11 cellular contexts compared by ENCODE assay signal in the genomic region with DNA sequence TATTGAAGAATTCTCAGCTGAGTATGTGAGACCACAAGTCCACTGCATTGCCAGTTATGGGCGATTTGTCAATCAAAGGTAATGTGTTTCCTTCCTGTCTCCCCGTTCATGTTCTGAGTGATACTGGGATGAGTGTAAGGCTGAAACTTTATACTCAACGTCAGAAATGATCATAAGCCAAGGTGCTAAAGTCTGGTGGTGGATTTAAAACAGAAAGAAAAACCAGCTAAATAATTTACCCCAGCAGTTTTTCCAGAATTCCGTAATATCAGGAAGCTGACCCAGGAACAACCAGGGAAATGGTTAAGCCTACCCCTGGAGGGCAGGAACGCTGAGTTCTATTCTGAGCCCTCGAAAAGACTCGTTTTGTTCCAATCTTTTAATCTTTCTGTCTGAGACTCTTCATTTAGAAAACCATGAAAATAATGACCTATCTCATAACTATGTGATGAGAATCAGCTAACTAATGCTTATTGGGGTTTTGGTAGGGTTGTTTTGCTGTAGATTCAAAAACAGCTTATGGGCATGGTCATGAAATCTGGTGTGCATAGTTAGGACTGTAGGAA.
DNase-seq lines count a peak whose midpoint lies in the region; ATAC-seq and TF ChIP-seq lines count a peak whose summit lies in the region.
"Had no signal": no experiment of that assay in that cellular context is flagged by ENCODE, and none has a peak within 500 bp of the region (broad histone marks: within the 10 kb centered on the region; RNA-seq: fewer than 3 reads in every experiment).

No MANE protein-coding gene starts in this region.

- TF ChIP-seq CTCF in BJ (IDR thresholded peaks at IDR 0.05; ENCODE audit: insufficient read depth, low read depth, low read length) (peak; percentile 10; the same call in 1 of the 2 replicates), IMR-90 (conservative IDR thresholded peaks at IDR 0.05; ENCODE audit: low read depth, low read length) (no peak), astrocyte of the spinal cord (IDR thresholded peaks at IDR 0.05; ENCODE audit: low read depth, low read length) (no peak)

- no peak overlapping the region for H2AK9ac ChIP-seq in IMR-90 (replicated peaks; ENCODE audit: low read depth, low read length, poor library complexity)

- TF ChIP-seq RAD21 in IMR-90 (IDR thresholded peaks at IDR 0.05; ENCODE audit: low read length): no peak

- no peak overlapping the region for H3K27ac ChIP-seq in IMR-90 (ENCODE audit: insufficient read depth, low read length)

- peak; percentile 64 for ATAC-seq in IMR-90 (ENCODE audit: low read depth)
- ATAC-seq in HG03280 (IDR thresholded peaks at IDR 0.05; ENCODE audit: unreplicated experiment): no peak
- ATAC-seq in GM19395 (IDR thresholded peaks at IDR 0.05; ENCODE audit: unreplicated experiment): no peak
- ATAC-seq: HCT116 had no signal

- no peak for TF ChIP-seq POLR2A in IMR-90 (IDR thresholded peaks at IDR 0.05; ENCODE audit: low read depth, low read length)

- no peak overlapping the region for H3K23ac ChIP-seq in IMR-90 (ENCODE audit: low read depth, low read length)

- dilution Hi-C loops in IMR-90 (cut with HindIII; ENCODE audit: low sequenced_read_pairs, unreplicated experiment): no loop called here

- no peak overlapping the region for H4K91ac ChIP-seq in IMR-90 (ENCODE audit: insufficient read depth, low read depth, low read length)

- H3K14ac ChIP-seq in IMR-90 (replicated peaks; ENCODE audit: low read depth, low read length): peak overlapping the region; percentile 76; the same call in 1 of the 2 replicates

- in situ Hi-C loops in IMR-90 (cut with MboI; ENCODE audit: low sequenced_read_pairs) (no loop called here), astrocyte of the spinal cord (cut with HindIII; ENCODE audit: low sequenced_read_pairs) (no loop called here)

- DNase-seq in BJ (ENCODE audit: low read depth) (peak; percentile 72), IMR-90 (peak; percentile 56), astrocyte of the spinal cord (ENCODE audit: low read depth, low spot score) (peak; percentile 55), kidney tubule cell (ENCODE audit: low spot score) (peak; percentile 70), HEK293T (ENCODE audit: extremely low spot score) (no peak), OCI-M2 (lab: John Stamatoyannopoulos, UW; ENCODE audit: unreplicated experiment) (no peak)
- DNase-seq: activated T-cell treated with anti-CD3 and anti-CD28 coated beads, Interleukin-2, amount 50 U/mL, for 1 hour; CD4-positive, alpha-beta T cell had no signal

- peak overlapping the region; percentile 41; the same call in 1 of the 3 replicates for H2BK15ac ChIP-seq in IMR-90 (ENCODE audit: low read depth, low read length)

- H4K20me1 ChIP-seq in IMR-90 (ENCODE audit: insufficient read depth, low read length): no peaks in the 10 kb centered on the region

- H2AFZ ChIP-seq in IMR-90 (replicated peaks; ENCODE audit: low read length, poor library complexity): no peak overlapping the region

- WGBS in IMR-90 (ENCODE audit: extremely low coverage in 2 of 2, insufficient read length in 1 of 2), 2 experiments: no CpG with 5 or more reads among the region's 7 CpGs

- peak overlapping the region; percentile 54; the same call in 1 of the 2 replicates for H2BK20ac ChIP-seq in IMR-90 (ENCODE audit: low read depth, low read length)

- peak overlapping the region; percentile 62; the same call in 1 of the 2 replicates for H3K18ac ChIP-seq in IMR-90 (ENCODE audit: low read depth, low read length)

- peak overlapping the region; percentile 6; the same call in 1 of the 2 replicates for H3K4me3 ChIP-seq in BJ (ENCODE audit: low read depth, low read length)
- no peak overlapping the region for H3K4me3 ChIP-seq in IMR-90 (ENCODE audit: insufficient read depth, low read depth, low read length)
- H3K4me3 ChIP-seq in astrocyte of the spinal cord (ENCODE audit: low read depth, low read length): no peak overlapping the region

- H3K4me2 ChIP-seq in IMR-90 (ENCODE audit: low read depth, low read length): peak overlapping the region; percentile 19; the same call in 1 of the 2 replicates

- no peak overlapping the region for H2AK5ac ChIP-seq in IMR-90 (ENCODE audit: low read depth, low read length)

- no TSS peak for BruUV-seq in IMR-90 (replicated peaks; lab: Mats Ljungman, UMichigan)

- H3K9ac ChIP-seq in IMR-90 (ENCODE audit: low read depth, low read length): no peak overlapping the region

- H3K9me3 ChIP-seq in IMR-90 (ENCODE audit: control insufficient read depth, insufficient read depth, low read length): no peaks in the 10 kb centered on the region

- no peaks in the 10 kb centered on the region for H3K27me3 ChIP-seq in BJ (ENCODE audit: control insufficient read depth, insufficient read depth, low read length)
- H3K27me3 ChIP-seq in IMR-90 (ENCODE audit: control insufficient read depth, insufficient read depth, low read length): no peaks in the 10 kb centered on the region

- H4K5ac ChIP-seq in IMR-90 (ENCODE audit: low read depth, low read length): peak overlapping the region; percentile 3; the same call in 1 of the 2 replicates

- peak overlapping the region; percentile 89 for H2BK5ac ChIP-seq in IMR-90 (ENCODE audit: low read depth, low read length, poor library complexity, severe bottlenecking)

- POLR2A ChIA-PET in BJ (lab: Charles Lee): interaction anchor here (0.7 kb wide), 1 partner anchor 174 kb away, joined by 4 read pairs; no protein-coding TSS in a partner anchor
- POLR2A ChIA-PET in IMR-90 (lab: Charles Lee; ENCODE audit: unreplicated experiment): no interaction called here
- POLR2A ChIA-PET in HEK293T (lab: Yijun Ruan, JAX): no interaction called here

- H2BK120ac ChIP-seq in IMR-90 (ENCODE audit: low read depth, low read length): peak overlapping the region; percentile 87

- no peaks in the 10 kb centered on the region for H3K79me1 ChIP-seq in IMR-90 (ENCODE audit: low read depth in 1 of 2, low read length in 2 of 2)

- peak overlapping the region; percentile 8 to 62; a peak in 3 of 4 replicates for H4K8ac ChIP-seq in IMR-90 (ENCODE audit: low read depth in 2 of 2, low read length in 2 of 2)

- H3K9me1 ChIP-seq in IMR-90 (ENCODE audit: insufficient read depth, low read length): peaks cover 3% of the 10 kb centered on the region; the same call in 1 of the 2 replicates

- CTCF ChIA-PET in BJ (lab: Yijun Ruan, JAX) (interaction anchor here (0.6 to 1.7 kb wide), 7 partner anchors 13 to 237 kb away, joined by 3 to 8 read pairs (median 3); no protein-coding TSS in a partner anchor), IMR-90 (lab: Yijun Ruan, JAX) (interaction anchor here (0.6 to 2.2 kb wide), 4 partner anchors 10 to 93 kb away, joined by 3 to 6 read pairs (median 3); no protein-coding TSS in a partner anchor), HEK293T (lab: Yijun Ruan, JAX) (interaction anchor here (0.9 kb wide), 1 partner anchor 106 kb away, joined by 3 read pairs; no protein-coding TSS in a partner anchor)

- H3K4me1 ChIP-seq in IMR-90 (ENCODE audit: control insufficient read depth, insufficient read depth, low read length): peaks cover 8% of the 10 kb centered on the region; the same call in 1 of the 2 replicates

- intact Hi-C loops in IMR-90 (cut with micrococcal nuclease): loop anchor here (5.0 kb wide), 1 partner anchor 53 kb away; no protein-coding TSS in a partner anchor

- H3K36me3 ChIP-seq in BJ (ENCODE audit: control insufficient read depth, insufficient read depth, low read length): no peaks in the 10 kb centered on the region; the same call in none of the 2 replicates
- no peaks in the 10 kb centered on the region for H3K36me3 ChIP-seq in IMR-90 (ENCODE audit: control insufficient read depth, insufficient read depth, low read length)

- H3K4ac ChIP-seq in IMR-90 (ENCODE audit: low read depth, low read length): peak overlapping the region; percentile 38; the same call in 1 of the 2 replicates

- no peak overlapping the region for H3K56ac ChIP-seq in IMR-90 (ENCODE audit: extremely low read depth, insufficient read depth, low read length)

TF ChIP-seq in IMR-90, 13 proteins besides CTCF, POLR2A, EP300 and RAD21:
- TF ChIP-seq BHLHE40 (IDR thresholded peaks at IDR 0.05; ENCODE audit: low read depth, low read length): no peak
- TF ChIP-seq MAFK (IDR thresholded peaks at IDR 0.05; ENCODE audit: low read depth, low read length): no peak
- TF ChIP-seq, protein P1, sequence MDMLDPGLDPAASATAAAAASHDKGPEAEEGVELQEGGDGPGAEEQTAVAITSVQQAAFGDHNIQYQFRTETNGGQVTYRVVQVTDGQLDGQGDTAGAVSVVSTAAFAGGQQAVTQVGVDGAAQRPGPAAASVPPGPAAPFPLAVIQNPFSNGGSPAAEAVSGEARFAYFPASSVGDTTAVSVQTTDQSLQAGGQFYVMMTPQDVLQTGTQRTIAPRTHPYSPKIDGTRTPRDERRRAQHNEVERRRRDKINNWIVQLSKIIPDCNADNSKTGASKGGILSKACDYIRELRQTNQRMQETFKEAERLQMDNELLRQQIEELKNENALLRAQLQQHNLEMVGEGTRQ (IDR thresholded peaks at IDR 0.05; ENCODE audit: low read depth, low read length): no peak
- no peak for TF ChIP-seq SMC3 (IDR thresholded peaks at IDR 0.05; ENCODE audit: low read depth, low read length)
- no peak for TF ChIP-seq RFX5 (IDR thresholded peaks at IDR 0.05; ENCODE audit: low read depth, low read length)
TF ChIP-seq in IMR-90: peak in this region for 0.

TF ChIP-seq in HEK293T, 16 proteins besides CTCF, POLR2A, EP300 and RAD21:
- no peak for TF ChIP-seq FOXA1 (IDR thresholded peaks at IDR 0.05)
- no peak for TF ChIP-seq NFRKB (IDR thresholded peaks at IDR 0.05)
- no peak for TF ChIP-seq ARNT (IDR thresholded peaks at IDR 0.05)
- TF ChIP-seq HDGF (IDR thresholded peaks at IDR 0.05; ENCODE audit: borderline replicate concordance): no peak
- no peak for TF ChIP-seq ELF4 (IDR thresholded peaks at IDR 0.05)
- no peak for TF ChIP-seq FOXM1 (IDR thresholded peaks at IDR 0.05; ENCODE audit: borderline replicate concordance)
- no peak for TF ChIP-seq TARDBP (IDR thresholded peaks at IDR 0.05)
- no peak for TF ChIP-seq LEF1 (IDR thresholded peaks at IDR 0.05; ENCODE audit: borderline replicate concordance)
- no peak for TF ChIP-seq SUZ12 (IDR thresholded peaks at IDR 0.05)
- no peak for TF ChIP-seq L3MBTL2 (conservative IDR thresholded peaks at IDR 0.05)
- TF ChIP-seq, protein P2, sequence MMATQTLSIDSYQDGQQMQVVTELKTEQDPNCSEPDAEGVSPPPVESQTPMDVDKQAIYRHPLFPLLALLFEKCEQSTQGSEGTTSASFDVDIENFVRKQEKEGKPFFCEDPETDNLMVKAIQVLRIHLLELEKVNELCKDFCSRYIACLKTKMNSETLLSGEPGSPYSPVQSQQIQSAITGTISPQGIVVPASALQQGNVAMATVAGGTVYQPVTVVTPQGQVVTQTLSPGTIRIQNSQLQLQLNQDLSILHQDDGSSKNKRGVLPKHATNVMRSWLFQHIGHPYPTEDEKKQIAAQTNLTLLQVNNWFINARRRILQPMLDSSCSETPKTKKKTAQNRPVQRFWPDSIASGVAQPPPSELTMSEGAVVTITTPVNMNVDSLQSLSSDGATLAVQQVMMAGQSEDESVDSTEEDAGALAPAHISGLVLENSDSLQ (IDR thresholded peaks at IDR 0.05): no peak

Comparison
In these comparisons a context has a peak if more than half of its experiments do, and no peak if none do; other contexts are left out.
1. DNase-seq: peak in BJ (single experiment), IMR-90 (single experiment), astrocyte of the spinal cord (single experiment) and kidney tubule cell (single experiment); none in HEK293T (single experiment) and OCI-M2 (single experiment).